15 cellular contexts compared by ENCODE assay signal in genomic region chr3:194773216-194773615, GRCh38.
DNase-seq lines count a peak whose midpoint lies in the region; ATAC-seq, FAIRE-seq and TF ChIP-seq lines count a peak whose summit lies in the region.
"Had no signal": no experiment of that assay in that cellular context is flagged by ENCODE, and none has a peak within 500 bp of the region (broad histone marks: within the 10 kb centered on the region; RNA-seq: fewer than 3 reads in every experiment).

No MANE protein-coding gene starts in this region.

- TF ChIP-seq CTCF in Caco-2 (IDR thresholded peaks at IDR 0.05; ENCODE audit: insufficient read depth in 1 of 2, low read depth in 1 of 2, low read length in 1 of 2, severe bottlenecking in 1 of 2, unreplicated experiment in 1 of 2) (no peak), fibroblast of the aortic adventitia (IDR thresholded peaks at IDR 0.05; ENCODE audit: insufficient read depth, low read length) (no peak), osteoblast (IDR thresholded peaks at IDR 0.05; ENCODE audit: extremely low read depth, low read depth, low read length) (no peak)

- no peak for TF ChIP-seq POLR2A in GM12892 (IDR thresholded peaks at IDR 0.05; ENCODE audit: low read depth, low read length)

- H3K4me3 ChIP-seq in Caco-2 (ENCODE audit: low read depth, low read length) (no peak overlapping the region), fibroblast of the aortic adventitia (ENCODE audit: low read depth, low read length) (no peak overlapping the region), osteoblast (ENCODE audit: insufficient read depth, low read length) (peak overlapping the region; percentile 32)
- H3K4me3 ChIP-seq: GM12878, hepatocyte, Peyer's patch had no signal

- H3K27ac Mint-ChIP-seq in Caco-2 (ENCODE audit: unreplicated experiment): peak overlapping the region; percentile 5
- H3K27ac Mint-ChIP-seq in activated T-cell treated with anti-CD3 and anti-CD28 coated beads, Interleukin-2, amount 50 U/mL, for 72 hours: no peak overlapping the region
- H3K27ac Mint-ChIP-seq: activated CD4-positive, alpha-beta memory T cell treated with anti-CD3 and anti-CD28 coated beads for 36 hours; activated T-helper 2 cell treated with anti-CD3 and anti-CD28 coated beads, Interferon-gamma antibody, Interleukin-2, Interleukin-4, amounts not matched to agents 10 μg/mL and 5 μg/mL and 100 μg/mL, durations not matched to agents 14 hours and 24 hours and 36 hours had no signal

- H3K27me3 Mint-ChIP-seq in Caco-2 (ENCODE audit: insufficient read depth, unreplicated experiment): peaks cover 5% of the 10 kb centered on the region
- peaks cover 29% of the 10 kb centered on the region for H3K27me3 Mint-ChIP-seq in activated T-cell treated with anti-CD3 and anti-CD28 coated beads, Interleukin-2, amount 50 U/mL, for 72 hours (ENCODE audit: low read depth)

- no peaks in the 10 kb centered on the region for H3K79me2 ChIP-seq in osteoblast (ENCODE audit: insufficient read depth, low read length)
- H3K79me2 ChIP-seq: hepatocyte had no signal

- H4K20me1 ChIP-seq in osteoblast (ENCODE audit: insufficient read depth, low read length): no peaks in the 10 kb centered on the region

- H3K4me3 Mint-ChIP-seq in Caco-2 (ENCODE audit: unreplicated experiment): no peak overlapping the region
- H3K4me3 Mint-ChIP-seq in activated T-cell treated with anti-CD3 and anti-CD28 coated beads, Interleukin-2, amount 50 U/mL, for 72 hours: no peak overlapping the region
- H3K4me3 Mint-ChIP-seq: activated CD4-positive, alpha-beta memory T cell treated with anti-CD3 and anti-CD28 coated beads for 36 hours had no signal

- intact Hi-C loops in Caco-2 (cut with micrococcal nuclease; ENCODE audit: unreplicated experiment): no loop called here

- H3K9me3 Mint-ChIP-seq in Caco-2 (ENCODE audit: unreplicated experiment): no peaks in the 10 kb centered on the region
- no peaks in the 10 kb centered on the region for H3K9me3 Mint-ChIP-seq in activated T-cell treated with anti-CD3 and anti-CD28 coated beads, Interleukin-2, amount 50 U/mL, for 72 hours
- H3K9me3 Mint-ChIP-seq: activated CD4-positive, alpha-beta memory T cell treated with anti-CD3 and anti-CD28 coated beads for 36 hours; activated T-helper 2 cell treated with anti-CD3 and anti-CD28 coated beads, Interferon-gamma antibody, Interleukin-2, Interleukin-4, amounts not matched to agents 10 μg/mL and 5 μg/mL and 100 μg/mL, durations not matched to agents 14 hours and 24 hours and 36 hours had no signal

- no peak for FAIRE-seq in GM12892 (lab: Jason Lieb, UNC)
- FAIRE-seq: GM12878 had no signal

- DNase-seq in Caco-2 (no peak), SW480 (ENCODE audit: low spot score) (peak; percentile 57), fibroblast of the aortic adventitia (ENCODE audit: low read depth) (peak; percentile 72), osteoblast (ENCODE audit: insufficient read length, low spot score, missing footprints) (no peak), NCI-H1417 treated with DMSO at 0.1 percent for 48 hours (lab: John Stamatoyannopoulos, UW) (no peak), GM12892 (ENCODE audit: insufficient read length) (no peak)
- DNase-seq in stimulated activated CD4-positive, alpha-beta T cell treated with anti-CD3 and anti-CD28 coated beads, Interleukin-4, amount 100 ng/mL, for 4 hours: no peak
- no peak for DNase-seq in activated T-cell treated with anti-CD3 and anti-CD28 coated beads, Interleukin-2, amount 50 U/mL, for 72 hours
- DNase-seq: activated CD4-positive, alpha-beta memory T cell treated with anti-CD3 and anti-CD28 coated beads for 36 hours; DMS53; effector memory CD4-positive, alpha-beta T cell had no signal

- H3K4me1 Mint-ChIP-seq in Caco-2 (ENCODE audit: low read depth, unreplicated experiment): peaks cover 8% of the 10 kb centered on the region
- H3K4me1 Mint-ChIP-seq in activated T-cell treated with anti-CD3 and anti-CD28 coated beads, Interleukin-2, amount 50 U/mL, for 72 hours (ENCODE audit: low read depth): peaks cover 21% of the 10 kb centered on the region

- H3K36me3 Mint-ChIP-seq in Caco-2 (ENCODE audit: insufficient read depth, unreplicated experiment): no peaks in the 10 kb centered on the region
- no peaks in the 10 kb centered on the region for H3K36me3 Mint-ChIP-seq in activated T-cell treated with anti-CD3 and anti-CD28 coated beads, Interleukin-2, amount 50 U/mL, for 72 hours (ENCODE audit: insufficient read depth in 2 of 2)
- H3K36me3 Mint-ChIP-seq: activated CD4-positive, alpha-beta memory T cell treated with anti-CD3 and anti-CD28 coated beads for 36 hours had no signal

- H3K27me3 ChIP-seq in Caco-2 (replicated peaks; ENCODE audit: control insufficient read depth, insufficient read depth, low read length) (no peaks in the 10 kb centered on the region), osteoblast (ENCODE audit: insufficient read depth, low read length) (peaks cover 3% of the 10 kb centered on the region)
- H3K27me3 ChIP-seq: hepatocyte, Peyer's patch had no signal

- POLR2A ChIA-PET in Caco-2 (lab: Charles Lee): no interaction called here

- no peaks in the 10 kb centered on the region for H3K36me3 ChIP-seq in Caco-2 (ENCODE audit: control insufficient read depth, insufficient read depth, low read length)
- no peaks in the 10 kb centered on the region for H3K36me3 ChIP-seq in osteoblast (ENCODE audit: insufficient read depth, low read length)
- H3K36me3 ChIP-seq: Peyer's patch had no signal

- no peaks in the 10 kb centered on the region for H3K9me3 ChIP-seq in Caco-2
- H3K9me3 ChIP-seq in osteoblast (ENCODE audit: low read depth, low read length): no peaks in the 10 kb centered on the region
- H3K9me3 ChIP-seq: Peyer's patch had no signal

- H2AFZ ChIP-seq in osteoblast (ENCODE audit: low read length): peak overlapping the region; percentile 70
- H2AFZ ChIP-seq: hepatocyte had no signal

- ATAC-seq in activated T-cell treated with anti-CD3 and anti-CD28 coated beads, Interleukin-2, amount 50 U/mL, for 72 hours (replicated peaks in 1 of 2): no peak
- ATAC-seq: GM12878 had no signal

- H3K4me1 ChIP-seq in Caco-2: 0 out of 2 replicates have a peak, but pooled peaks cover 6% of the 10 kb centered on the region
- H3K4me1 ChIP-seq in osteoblast (ENCODE audit: insufficient read depth, low read length): peaks cover 17% of the 10 kb centered on the region

- H3K4me2 ChIP-seq in osteoblast (ENCODE audit: insufficient read depth, low read length): peak overlapping the region; percentile 53
- H3K4me2 ChIP-seq: hepatocyte had no signal

- BruUV-seq in Caco-2 (replicated peaks; lab: Mats Ljungman, UMichigan): no TSS peak

- no peak overlapping the region for H3K27ac ChIP-seq in osteoblast (ENCODE audit: low read depth, low read length)
- H3K27ac ChIP-seq: hepatocyte had no signal

- CTCF ChIA-PET in Caco-2 (lab: Charles Lee): no interaction called here

Comparison
In these comparisons a context has a peak if more than half of its experiments do, and no peak if none do; other contexts are left out.
1. DNase-seq: peak in SW480 (single experiment) and fibroblast of the aortic adventitia (single experiment); none in Caco-2 (0 of 2), osteoblast (single experiment), stimulated activated CD4-positive, alpha-beta T cell treated with anti-CD3 and anti-CD28 coated beads, Interleukin-4, amount 100 ng/mL, for 4 hours (0 of 2), NCI-H1417 treated with DMSO at 0.1 percent for 48 hours (single experiment), activated T-cell treated with anti-CD3 and anti-CD28 coated beads, Interleukin-2, amount 50 U/mL, for 72 hours (0 of 2) and GM12892 (single experiment).